ENCODE assay signal across 19 cellular contexts in genomic region chr10:70360215-70360614, GRCh38. TPM values are rescaled to one million over a fixed set of nuclear protein-coding genes. Genes with fewer than 3 reads are reported as not detected.
DNase-seq lines count a peak whose midpoint lies in the region; ATAC-seq and TF ChIP-seq lines count a peak whose summit lies in the region.
"Had no signal": no experiment of that assay in that cellular context is flagged by ENCODE, and none has a peak within 500 bp of the region (broad histone marks: within the 10 kb centered on the region; RNA-seq: fewer than 3 reads in every experiment).

No MANE protein-coding gene starts in this region.

- peaks cover 8 to 62% (median 30%) of the 10 kb centered on the region in 6 donors for H3K4me1 ChIP-seq in spleen

- no peaks in the 10 kb centered on the region for H3K9me3 ChIP-seq in spleen
- H3K9me3 ChIP-seq: BLaER1 had no signal

- H3K36me3 Mint-ChIP-seq in natural killer cell treated with Interleukin-12 subunit alpha and Interleukin-12 subunit beta and Interleukin-15 and Interleukin-18, amount 100 ng/mL, for 72 hours = no peaks in the 10 kb centered on the region
- H3K36me3 Mint-ChIP-seq in natural killer cell = no peaks in the 10 kb centered on the region
- H3K36me3 Mint-ChIP-seq in activated naive CD8-positive, alpha-beta T cell treated with anti-CD3 and anti-CD28 coated beads, Interleukin-2, amount 50 U/mL, for 24 hours (ENCODE audit: low read depth) = no peaks in the 10 kb centered on the region
- H3K36me3 Mint-ChIP-seq: CD4-positive, CD25-positive, alpha-beta regulatory T cell; CD8-positive, alpha-beta T cell had no signal

- DNase-seq in natural killer cell treated with Interleukin-12 subunit alpha and Interleukin-12 subunit beta and Interleukin-15 and Interleukin-18, amount 100 ng/mL, for 72 hours (ENCODE audit: low spot score) = no peak
- DNase-seq in natural killer cell (no peak), spleen (peak; percentile 0), occipital lobe (lab: John Stamatoyannopoulos, UW) (no peak), GM03348 (ENCODE audit: low spot score) (no peak)
- no peak for DNase-seq in activated naive CD8-positive, alpha-beta T cell treated with anti-CD3 and anti-CD28 coated beads, Interleukin-2, amount 50 U/mL, for 24 hours
- DNase-seq: CD4-positive, CD25-positive, alpha-beta regulatory T cell; CD8-positive, alpha-beta T cell; DMS 273 treated with DMSO at 0.1 percent for 48 hours; DMS79; EL; GDM1; H9; HFFc6 had no signal

- H3K9me3 Mint-ChIP-seq in natural killer cell treated with Interleukin-12 subunit alpha and Interleukin-12 subunit beta and Interleukin-15 and Interleukin-18, amount 100 ng/mL, for 72 hours = no peaks in the 10 kb centered on the region
- no peaks in the 10 kb centered on the region for H3K9me3 Mint-ChIP-seq in natural killer cell
- no peaks in the 10 kb centered on the region for H3K9me3 Mint-ChIP-seq in activated naive CD8-positive, alpha-beta T cell treated with anti-CD3 and anti-CD28 coated beads, Interleukin-2, amount 50 U/mL, for 24 hours
- H3K9me3 Mint-ChIP-seq: CD4-positive, CD25-positive, alpha-beta regulatory T cell; CD8-positive, alpha-beta T cell; GM23338; H9; HFFc6 had no signal

- no peak for TF ChIP-seq POLR2A in spleen (IDR thresholded peaks at IDR 0.05)

- intact Hi-C loops in natural killer cell (cut with micrococcal nuclease) = loop anchor here (10.0 kb wide), 1 partner anchor 85 kb away; no protein-coding TSS in a partner anchor
- intact Hi-C loops in spleen (cut with DNase I; ENCODE audit: low total_unique reads) = loop anchor here (10.0 kb wide), 1 partner anchor 85 kb away; no protein-coding TSS in a partner anchor

- no peaks in the 10 kb centered on the region for H3K27me3 Mint-ChIP-seq in natural killer cell treated with Interleukin-12 subunit alpha and Interleukin-12 subunit beta and Interleukin-15 and Interleukin-18, amount 100 ng/mL, for 72 hours
- no peaks in the 10 kb centered on the region for H3K27me3 Mint-ChIP-seq in natural killer cell (ENCODE audit: low read depth in 2 of 2)
- no peaks in the 10 kb centered on the region for H3K27me3 Mint-ChIP-seq in activated naive CD8-positive, alpha-beta T cell treated with anti-CD3 and anti-CD28 coated beads, Interleukin-2, amount 50 U/mL, for 24 hours
- H3K27me3 Mint-ChIP-seq: CD4-positive, CD25-positive, alpha-beta regulatory T cell had no signal

- no peak overlapping the region for H3K27ac ChIP-seq in spleen
- H3K27ac ChIP-seq: BLaER1, C4-2B had no signal

- no peak for ATAC-seq in natural killer cell treated with Interleukin-12 subunit alpha and Interleukin-12 subunit beta and Interleukin-15 and Interleukin-18, amount 100 ng/mL, for 72 hours
- ATAC-seq in natural killer cell = no peak
- no peak for ATAC-seq in activated naive CD8-positive, alpha-beta T cell treated with anti-CD3 and anti-CD28 coated beads, Interleukin-2, amount 50 U/mL, for 24 hours
- ATAC-seq: CD8-positive, alpha-beta T cell; GM23338; HCT116 had no signal

- H3K27me3 ChIP-seq in spleen (replicated peaks in 1 of 7) = no peaks in the 10 kb centered on the region
- H3K27me3 ChIP-seq: BLaER1 had no signal

- H3K36me3 ChIP-seq in spleen = no peaks in the 10 kb centered on the region
- H3K36me3 ChIP-seq: BLaER1 had no signal

- TF ChIP-seq CTCF in natural killer cell (IDR thresholded peaks at IDR 0.05) (no peak), spleen (IDR thresholded peaks at IDR 0.05 in 8 of 11, conservative IDR thresholded peaks at IDR 0.05 in 3 of 11) (no peak)

- WGBS in spleen, 5 donors = 90 to 97% (median 95%) methylated on average over 2 of the region's 2 CpGs

- H3K4me1 Mint-ChIP-seq in natural killer cell treated with Interleukin-12 subunit alpha and Interleukin-12 subunit beta and Interleukin-15 and Interleukin-18, amount 100 ng/mL, for 72 hours (ENCODE audit: low read depth in 2 of 2) = peaks cover 66 to 78% of the 10 kb centered on the region in 2 donors
- H3K4me1 Mint-ChIP-seq in natural killer cell = peaks cover 9% of the 10 kb centered on the region in 2 donors
- H3K4me1 Mint-ChIP-seq in activated naive CD8-positive, alpha-beta T cell treated with anti-CD3 and anti-CD28 coated beads, Interleukin-2, amount 50 U/mL, for 24 hours = peaks cover 30% of the 10 kb centered on the region

- H3K4me3 Mint-ChIP-seq in natural killer cell treated with Interleukin-12 subunit alpha and Interleukin-12 subunit beta and Interleukin-15 and Interleukin-18, amount 100 ng/mL, for 72 hours = no peak overlapping the region
- no peak overlapping the region for H3K4me3 Mint-ChIP-seq in natural killer cell
- no peak overlapping the region for H3K4me3 Mint-ChIP-seq in activated naive CD8-positive, alpha-beta T cell treated with anti-CD3 and anti-CD28 coated beads, Interleukin-2, amount 50 U/mL, for 24 hours
- H3K4me3 Mint-ChIP-seq: B cell; CD4-positive, CD25-positive, alpha-beta regulatory T cell; CD8-positive, alpha-beta T cell; GM23338; H9; HFFc6 had no signal

- H3K27ac Mint-ChIP-seq in natural killer cell treated with Interleukin-12 subunit alpha and Interleukin-12 subunit beta and Interleukin-15 and Interleukin-18, amount 100 ng/mL, for 72 hours = peak overlapping the region; percentile 78 to 99
- no peak overlapping the region for H3K27ac Mint-ChIP-seq in natural killer cell
- peak overlapping the region; percentile 39 for H3K27ac Mint-ChIP-seq in activated naive CD8-positive, alpha-beta T cell treated with anti-CD3 and anti-CD28 coated beads, Interleukin-2, amount 50 U/mL, for 24 hours
- H3K27ac Mint-ChIP-seq: B cell; CD8-positive, alpha-beta T cell; GM23338; HFFc6 had no signal

- H3K4me3 ChIP-seq in spleen = no peak overlapping the region
- H3K4me3 ChIP-seq: BLaER1, GM23338 had no signal

RNA-seq across cellular contexts. Expression of gene LRRC20, which starts 22.2 kb away (rescaled TPM):
- total RNA-seq in natural killer cell treated with Interleukin-12 subunit alpha and Interleukin-12 subunit beta and Interleukin-15 and Interleukin-18, amount 100 ng/mL, for 72 hours = 10 to 100 TPM in 1 of 2 donors, 1 to 10 TPM in 1; 6.5 to 17.1 TPM
- total RNA-seq in natural killer cell (1 to 10 TPM; 1.2 to 1.5 (median 1.3) TPM), spleen (1 to 10 TPM; 2.4 to 4.9 (median 3.9) TPM), occipital lobe (21.5 TPM)
- 1 to 10 TPM; 1.6 to 3.6 (median 2.9) TPM for polyA plus RNA-seq in spleen

RNA-seq across cellular contexts. Expression of gene EIF4EBP2, which starts 43.7 kb away (rescaled TPM):
- total RNA-seq in natural killer cell treated with Interleukin-12 subunit alpha and Interleukin-12 subunit beta and Interleukin-15 and Interleukin-18, amount 100 ng/mL, for 72 hours = 10 to 100 TPM; 49.8 to 54.6 TPM
- total RNA-seq in natural killer cell = 10 to 100 TPM; 60.6 to 71.6 (median 71.1) TPM
- 10 to 100 TPM; 44.7 to 82.5 (median 71.3) TPM for total RNA-seq in spleen
- 10 to 100 TPM; 12.5 to 22.8 (median 15.7) TPM for polyA plus RNA-seq in spleen
- total RNA-seq in occipital lobe = 62.5 TPM

Comparison
In these comparisons a context has a peak if more than half of its experiments do, and no peak if none do; other contexts are left out.
1. H3K27ac Mint-ChIP-seq: peak in natural killer cell treated with Interleukin-12 subunit alpha and Interleukin-12 subunit beta and Interleukin-15 and Interleukin-18, amount 100 ng/mL, for 72 hours (2 of 2) and activated naive CD8-positive, alpha-beta T cell treated with anti-CD3 and anti-CD28 coated beads, Interleukin-2, amount 50 U/mL, for 24 hours (single experiment); none in natural killer cell (0 of 2).